In the genomic region with DNA sequence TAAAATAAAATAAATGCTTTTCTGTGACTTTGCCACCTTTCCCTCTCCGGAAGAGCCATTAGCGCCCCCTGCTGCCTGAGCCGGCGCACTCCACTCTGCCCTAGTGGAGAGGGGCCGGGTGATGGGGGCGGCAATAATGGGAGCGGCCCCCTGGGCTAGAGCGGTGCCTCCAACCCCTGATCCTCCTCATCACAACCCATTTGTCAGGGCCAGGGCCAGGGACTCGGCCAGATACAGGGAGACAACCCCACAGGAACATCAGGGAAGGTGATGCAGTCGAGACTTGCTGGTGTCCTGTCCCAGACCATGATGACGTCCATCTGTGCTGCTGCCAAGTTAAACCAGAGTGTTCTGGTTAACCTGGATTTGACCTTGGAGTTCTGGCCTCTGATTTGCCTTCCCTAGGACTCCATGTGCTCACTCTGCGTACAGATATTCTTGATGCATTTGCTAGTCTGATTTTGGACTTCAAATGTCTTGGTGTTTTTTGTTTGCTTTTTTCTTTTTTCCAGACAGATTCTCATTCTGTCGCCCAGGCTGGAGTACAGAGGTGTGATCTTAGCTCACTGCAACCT, we compare ENCODE assay signal across 8 cellular contexts. TPM values are rescaled to one million over a fixed set of nuclear protein-coding genes. Genes with fewer than 3 reads are reported as not detected.
DNase-seq lines count a peak whose midpoint lies in the region; ATAC-seq, FAIRE-seq and TF ChIP-seq lines count a peak whose summit lies in the region.

No MANE protein-coding gene starts in this region.

- 0 out of 2 replicates have a peak overlapping the region, but pooled peaks have one; percentile 0 for H3K4me3 ChIP-seq in WERI-Rb-1 (ENCODE audit: low read depth, low read length)
- H3K4me3 ChIP-seq in osteoblast (ENCODE audit: insufficient read depth, low read length): peak overlapping the region; percentile 55

- H4K20me1 ChIP-seq in osteoblast (ENCODE audit: insufficient read depth, low read length): no peaks in the 10 kb centered on the region

- peak; percentile 55 for DNase-seq in D721Med (ENCODE audit: insufficient read length, low spot score)
- peak; percentile 47 for DNase-seq in HuH-7.5 (ENCODE audit: low spot score)
- DNase-seq in WERI-Rb-1: peak; percentile 72
- DNase-seq in fibroblast of gingiva (ENCODE audit: low read depth): peak; percentile 46
- peak; percentile 82 for DNase-seq in osteoblast (ENCODE audit: insufficient read length, low spot score, missing footprints)

- peak overlapping the region; percentile 61 for H3K4me2 ChIP-seq in osteoblast (ENCODE audit: insufficient read depth, low read length)

- H3K27me3 ChIP-seq in WERI-Rb-1 (ENCODE audit: insufficient read depth, low read depth, severe bottlenecking) (no peaks in the 10 kb centered on the region), osteoblast (ENCODE audit: insufficient read depth, low read length) (no peaks in the 10 kb centered on the region)

- no peak for FAIRE-seq in D721Med (lab: Jason Lieb, UNC)

- H3K79me2 ChIP-seq in osteoblast (ENCODE audit: insufficient read depth, low read length): no peaks in the 10 kb centered on the region

- H2AFZ ChIP-seq in osteoblast (ENCODE audit: low read length): peak overlapping the region; percentile 90

- peak; percentile 83 for TF ChIP-seq CTCF in D721Med (IDR thresholded peaks at IDR 0.05; ENCODE audit: insufficient read depth, missing control alignments)
- peak; percentile 81 for TF ChIP-seq CTCF in WERI-Rb-1 (IDR thresholded peaks at IDR 0.05; ENCODE audit: low read depth, low read length)
- peak; percentile 57 for TF ChIP-seq CTCF in osteoblast (IDR thresholded peaks at IDR 0.05; ENCODE audit: extremely low read depth, low read depth, low read length)

- no peak for ATAC-seq in GM21717 (IDR thresholded peaks at IDR 0.05; ENCODE audit: unreplicated experiment)
- ATAC-seq in GM18511 (IDR thresholded peaks at IDR 0.05; ENCODE audit: unreplicated experiment): no peak
- ATAC-seq in GM21367 (IDR thresholded peaks at IDR 0.05; ENCODE audit: unreplicated experiment): no peak

- H3K9me3 ChIP-seq in WERI-Rb-1 (ENCODE audit: severe bottlenecking) (no peaks in the 10 kb centered on the region), osteoblast (ENCODE audit: low read depth, low read length) (no peaks in the 10 kb centered on the region)

- H3K36me3 ChIP-seq in WERI-Rb-1: no peaks in the 10 kb centered on the region
- H3K36me3 ChIP-seq in osteoblast (ENCODE audit: insufficient read depth, low read length): no peaks in the 10 kb centered on the region

- H3K4me1 ChIP-seq in osteoblast (ENCODE audit: insufficient read depth, low read length): no peaks in the 10 kb centered on the region

- H3K27ac ChIP-seq in WERI-Rb-1 (peak overlapping the region; percentile 4), osteoblast (ENCODE audit: low read depth, low read length) (no peak overlapping the region)

RNA-seq across cellular contexts. Expression of a gene that starts 46.1 kb away (rescaled TPM):
- total RNA-seq in osteoblast: 59.2 and 59.7 TPM in 2 replicates
